25 cellular contexts compared by ENCODE assay signal in genomic region chr19:55272142-55272541, GRCh38. TPM values are rescaled to one million over a fixed set of nuclear protein-coding genes. Genes with fewer than 3 reads are reported as not detected.
A peak's percentile ranks its signal among the peaks of the same experiment; 100 is the strongest.
DNase-seq lines count a peak whose midpoint lies in the region; ATAC-seq and TF ChIP-seq lines count a peak whose summit lies in the region.
"Had no signal": no experiment of that assay in that cellular context is flagged by ENCODE, and none has a peak within 500 bp of the region (broad histone marks: within the 10 kb centered on the region; RNA-seq: fewer than 3 reads in every experiment).

No MANE protein-coding gene starts in this region.

- H3K9ac ChIP-seq in GM23248 (no peak overlapping the region), endodermal cell (ENCODE audit: extremely low read depth, low read length, poor library complexity, severe bottlenecking) (no peak overlapping the region)

- no peaks in the 10 kb centered on the region for H4K20me1 ChIP-seq in GM23248 (ENCODE audit: insufficient read depth)

- H3K27ac Mint-ChIP-seq in T-helper 17 cell = peak overlapping the region; percentile 49
- H3K27ac Mint-ChIP-seq in endodermal cell = no peak overlapping the region
- H3K27ac Mint-ChIP-seq in CD8-positive, alpha-beta T cell = no peak overlapping the region
- H3K27ac Mint-ChIP-seq: CD4-positive, alpha-beta T cell had no signal

- H3K4me1 Mint-ChIP-seq in T-helper 17 cell (peaks cover 11% of the 10 kb centered on the region), endodermal cell (peaks cover 9% of the 10 kb centered on the region)
- H3K4me1 Mint-ChIP-seq in CD8-positive, alpha-beta T cell (ENCODE audit: low read depth) = peaks cover 18% of the 10 kb centered on the region

- H3K9me3 Mint-ChIP-seq in endodermal cell = peaks cover 2% of the 10 kb centered on the region
- H3K9me3 Mint-ChIP-seq in CD8-positive, alpha-beta T cell = no peaks in the 10 kb centered on the region
- H3K9me3 Mint-ChIP-seq: CD4-positive, alpha-beta T cell had no signal

- H3K4me1 ChIP-seq in GM23248 (ENCODE audit: insufficient read depth) (no peaks in the 10 kb centered on the region), endodermal cell (ENCODE audit: control insufficient read depth, insufficient read depth, low read length) (no peaks in the 10 kb centered on the region)
- H3K4me1 ChIP-seq in CD8-positive, alpha-beta T cell (ENCODE audit: insufficient read depth, low read length) = peaks cover 6% of the 10 kb centered on the region

- H3K4me3 Mint-ChIP-seq in T-helper 17 cell (no peak overlapping the region), endodermal cell (no peak overlapping the region)
- H3K4me3 Mint-ChIP-seq in CD8-positive, alpha-beta T cell = no peak overlapping the region
- H3K4me3 Mint-ChIP-seq: CD4-positive, alpha-beta T cell had no signal

- intact Hi-C loops in CD8-positive, alpha-beta T cell (cut with DNase I, micrococcal nuclease) = no loop called here

- no peaks in the 10 kb centered on the region for H3K36me3 ChIP-seq in GM23248 (ENCODE audit: low read depth)
- peaks cover 24% of the 10 kb centered on the region for H3K36me3 ChIP-seq in endodermal cell (ENCODE audit: control insufficient read depth, insufficient read depth, low read length)
- peaks cover 18% of the 10 kb centered on the region for H3K36me3 ChIP-seq in CD8-positive, alpha-beta T cell (ENCODE audit: insufficient read depth, low read length)

- H3K4me3 ChIP-seq in GM23248 (no peak overlapping the region), endodermal cell (ENCODE audit: low read length) (no peak overlapping the region)
- H3K4me3 ChIP-seq in CD8-positive, alpha-beta T cell (ENCODE audit: low read depth, low read length) = no peak overlapping the region
- H3K4me3 ChIP-seq: BLaER1 treated with 17β-estradiol and CSF1 and Interleukin-3, amounts not matched to agents 10 nM and 100 nM had no signal

- WGBS in GM23248 (ENCODE audit: low coverage in 1 of 2, low lambda C conversion rate in 2 of 2, missing lambda C conversion rate in 2 of 2), 2 experiments = 96 to 97% methylated on average over 18 of the region's 18 CpGs
- WGBS in endodermal cell (ENCODE audit: insufficient coverage in 1 of 2, insufficient read length in 1 of 2), 2 experiments = 93% methylated on average over 18 of the region's 18 CpGs

- H3K4me2 ChIP-seq in GM23248 (ENCODE audit: unreplicated experiment) = no peak overlapping the region
- H3K4me2 ChIP-seq: BLaER1 treated with 17β-estradiol and CSF1 and Interleukin-3, amounts not matched to agents 10 nM and 100 nM had no signal

- H3K36me3 Mint-ChIP-seq in T-helper 17 cell (ENCODE audit: low read depth) (peaks cover 9% of the 10 kb centered on the region), endodermal cell (ENCODE audit: low read depth) (peaks cover 51% of the 10 kb centered on the region)
- peaks cover 70% of the 10 kb centered on the region for H3K36me3 Mint-ChIP-seq in CD8-positive, alpha-beta T cell

- no peaks in the 10 kb centered on the region for H3K9me2 ChIP-seq in GM23248 (ENCODE audit: insufficient read depth)

- no peaks in the 10 kb centered on the region for H3F3A ChIP-seq in GM23248 (ENCODE audit: insufficient read depth)

- H2AFZ ChIP-seq in GM23248 = no peak overlapping the region

- no peak overlapping the region for H3K27ac ChIP-seq in GM23248
- H3K27ac ChIP-seq in endodermal cell (ENCODE audit: low read depth, low read length) = no peak overlapping the region
- H3K27ac ChIP-seq in CD8-positive, alpha-beta T cell (ENCODE audit: low read depth, low read length) = no peak overlapping the region
- H3K27ac ChIP-seq: BLaER1 treated with 17β-estradiol and CSF1 and Interleukin-3, amounts not matched to agents 10 nM and 100 nM had no signal

- TF ChIP-seq CTCF in endodermal cell (conservative IDR thresholded peaks at IDR 0.05) = peak; percentile 36
- no peak for TF ChIP-seq CTCF in CD8-positive, alpha-beta T cell (IDR thresholded peaks at IDR 0.05)

- in situ Hi-C loops in GM23248 (cut with MboI) = no loop called here

- H3K9me3 ChIP-seq in GM23248 (ENCODE audit: low read depth) = no peaks in the 10 kb centered on the region
- no peaks in the 10 kb centered on the region for H3K9me3 ChIP-seq in T-helper 17 cell (ENCODE audit: control insufficient read depth, low read length, poor library complexity, severe bottlenecking)
- H3K9me3 ChIP-seq in endodermal cell (ENCODE audit: control insufficient read depth, low read length) = peaks cover 6% of the 10 kb centered on the region
- no peaks in the 10 kb centered on the region for H3K9me3 ChIP-seq in CD8-positive, alpha-beta T cell (ENCODE audit: low read length)

- POLR2A ChIA-PET in CD8-positive, alpha-beta T cell (lab: Charles Lee) = no interaction called here

- H3K27me3 ChIP-seq in GM23248 (replicated peaks; ENCODE audit: insufficient read depth) (no peaks in the 10 kb centered on the region), endodermal cell (ENCODE audit: control insufficient read depth, insufficient read depth, low read length, poor library complexity, severe bottlenecking) (no peaks in the 10 kb centered on the region)
- H3K27me3 ChIP-seq in CD8-positive, alpha-beta T cell (ENCODE audit: insufficient read depth, low read length) = no peaks in the 10 kb centered on the region
- H3K27me3 ChIP-seq: BLaER1 treated with 17β-estradiol and CSF1 and Interleukin-3, amounts not matched to agents 10 nM and 100 nM had no signal

- H3K79me2 ChIP-seq in GM23248 (ENCODE audit: insufficient read depth) = no peaks in the 10 kb centered on the region

- peak; percentile 11 for DNase-seq in GM23248
- no peak for DNase-seq in T-helper 17 cell
- no peak for DNase-seq in endodermal cell
- no peak for DNase-seq in SIG-M5 (lab: John Stamatoyannopoulos, UW)
- DNase-seq in CD8-positive, alpha-beta T cell = no peak
- DNase-seq in stimulated activated naive CD4-positive, alpha-beta T cell treated with Interleukin-2 at 50 U/mL for 16 hours (lab: John Stamatoyannopoulos, UW) = no peak
- DNase-seq: CD4-positive, alpha-beta T cell; COR-L47; DMS53; Kasumi-1; NCI-H1092 treated with DMSO at 0.1 percent for 48 hours; NCI-H1436; NCI-H187; NCI-H2081 treated with DMSO at 0.1 percent for 48 hours; NCI-H2171; NCI-H226; NCI-H510A; NCI-H69; RPMI8226; SHP77 had no signal

- no peaks in the 10 kb centered on the region for H3K27me3 Mint-ChIP-seq in T-helper 17 cell
- no peaks in the 10 kb centered on the region for H3K27me3 Mint-ChIP-seq in endodermal cell (ENCODE audit: insufficient read depth)
- no peaks in the 10 kb centered on the region for H3K27me3 Mint-ChIP-seq in CD8-positive, alpha-beta T cell (ENCODE audit: low read depth)
- H3K27me3 Mint-ChIP-seq: CD4-positive, alpha-beta T cell had no signal

- no peak for ATAC-seq in T-helper 17 cell
- no peak for ATAC-seq in CD8-positive, alpha-beta T cell

- CTCF ChIA-PET in CD8-positive, alpha-beta T cell (lab: Charles Lee) = no interaction called here

RNA-seq across cellular contexts. Expression of gene HSPBP1, which starts 7.8 kb away (rescaled TPM):
- 31.9 and 42.5 TPM in 2 replicates for total RNA-seq in GM23248 (2014; rRNA removed; shearing (Covaris generic))
- polyA plus RNA-seq in GM23248 (2016; fragmentation: Nextera tagmentation; extraction: Ambion mirVana) = 60.2 and 62.5 TPM in 2 replicates
- 10 to 100 TPM; 19.1 to 23.1 TPM for total RNA-seq in T-helper 17 cell
- 10 to 100 TPM; 43.7 to 48.5 TPM for total RNA-seq in endodermal cell
- polyA plus RNA-seq in endodermal cell (2013, experiment 1 of 2) = 38.6 TPM
- 41.3 TPM for polyA plus RNA-seq in endodermal cell (2013, experiment 2 of 2)
- 10 to 100 TPM; 18.8 to 18.9 TPM for total RNA-seq in CD8-positive, alpha-beta T cell

RNA-seq across cellular contexts. Expression of gene BRSK1, which starts 11.7 kb away (rescaled TPM):
- total RNA-seq in GM23248 (2014; rRNA removed; shearing (Covaris generic)) = 1.9 and 11.9 TPM in 2 replicates
- 0.39 and 0.55 TPM in 2 replicates for polyA plus RNA-seq in GM23248 (2016; fragmentation: Nextera tagmentation; extraction: Ambion mirVana)
- 1 to 10 TPM; 3.0 to 7.4 TPM for total RNA-seq in T-helper 17 cell
- total RNA-seq in endodermal cell = 10 to 100 TPM; 75.9 to 91.4 TPM
- 53.5 TPM for polyA plus RNA-seq in endodermal cell (2013, experiment 1 of 2)
- polyA plus RNA-seq in endodermal cell (2013, experiment 2 of 2) = 51.8 TPM
- total RNA-seq in CD8-positive, alpha-beta T cell = 1 to 10 TPM; 5.2 to 6.0 TPM

RNA-seq across cellular contexts. Expression of gene PPP6R1, which starts 13.3 kb away (rescaled TPM):
- 36.2 and 36.9 TPM in 2 replicates for total RNA-seq in GM23248 (2014; rRNA removed; shearing (Covaris generic))
- 9.7 and 12.1 TPM in 2 replicates for polyA plus RNA-seq in GM23248 (2016; fragmentation: Nextera tagmentation; extraction: Ambion mirVana)
- total RNA-seq in T-helper 17 cell = 100 to 1,000 TPM; 183 to 186 TPM
- total RNA-seq in endodermal cell = 10 to 100 TPM; 74.8 to 79.9 TPM
- polyA plus RNA-seq in endodermal cell (2013, experiment 1 of 2) = 42.2 TPM
- polyA plus RNA-seq in endodermal cell (2013, experiment 2 of 2) = 39.1 TPM
- 100 to 1,000 TPM; 163 to 172 TPM for total RNA-seq in CD8-positive, alpha-beta T cell

RNA-seq across cellular contexts. Expression of gene TMEM86B, which starts 43.6 kb away (rescaled TPM):
- 0.63 and 2.4 TPM in 2 replicates for total RNA-seq in GM23248 (2014; rRNA removed; shearing (Covaris generic))
- polyA plus RNA-seq in GM23248 (2016; fragmentation: Nextera tagmentation; extraction: Ambion mirVana) = 0.41 and 0.46 TPM in 2 replicates
- total RNA-seq in T-helper 17 cell = 10 to 100 TPM; 12.4 to 12.8 TPM
- 1 to 10 TPM; 2.9 to 5.9 TPM for total RNA-seq in endodermal cell
- polyA plus RNA-seq in endodermal cell (2013, experiment 1 of 2) = 4.9 TPM
- polyA plus RNA-seq in endodermal cell (2013, experiment 2 of 2) = 3.5 TPM
- 1 to 10 TPM; 8.9 to 9.3 TPM for total RNA-seq in CD8-positive, alpha-beta T cell

RNA-seq across cellular contexts. Expression of gene TMEM150B, which starts 53.0 kb away (rescaled TPM):
- not detected in 2 replicates for total RNA-seq in GM23248 (2014; rRNA removed; shearing (Covaris generic))
- not detected in 2 replicates for polyA plus RNA-seq in GM23248 (2016; fragmentation: Nextera tagmentation; extraction: Ambion mirVana)
- under 1 TPM in 1 of 2 donors, not detected in 1; 0.75 TPM for total RNA-seq in T-helper 17 cell
- under 1 TPM; 0.73 to 0.95 TPM for total RNA-seq in endodermal cell
- not detected for polyA plus RNA-seq in endodermal cell (2013, experiment 1 of 2)
- not detected for polyA plus RNA-seq in endodermal cell (2013, experiment 2 of 2)
- not detected for total RNA-seq in CD8-positive, alpha-beta T cell
- total RNA-seq: CD4-positive, alpha-beta T cell; Daoy; H4; M059J had no signal
- polyA plus RNA-seq: AG04450 had no signal
